Comparison of ENCODE assay signal across 8 cellular contexts in the genomic region with DNA sequence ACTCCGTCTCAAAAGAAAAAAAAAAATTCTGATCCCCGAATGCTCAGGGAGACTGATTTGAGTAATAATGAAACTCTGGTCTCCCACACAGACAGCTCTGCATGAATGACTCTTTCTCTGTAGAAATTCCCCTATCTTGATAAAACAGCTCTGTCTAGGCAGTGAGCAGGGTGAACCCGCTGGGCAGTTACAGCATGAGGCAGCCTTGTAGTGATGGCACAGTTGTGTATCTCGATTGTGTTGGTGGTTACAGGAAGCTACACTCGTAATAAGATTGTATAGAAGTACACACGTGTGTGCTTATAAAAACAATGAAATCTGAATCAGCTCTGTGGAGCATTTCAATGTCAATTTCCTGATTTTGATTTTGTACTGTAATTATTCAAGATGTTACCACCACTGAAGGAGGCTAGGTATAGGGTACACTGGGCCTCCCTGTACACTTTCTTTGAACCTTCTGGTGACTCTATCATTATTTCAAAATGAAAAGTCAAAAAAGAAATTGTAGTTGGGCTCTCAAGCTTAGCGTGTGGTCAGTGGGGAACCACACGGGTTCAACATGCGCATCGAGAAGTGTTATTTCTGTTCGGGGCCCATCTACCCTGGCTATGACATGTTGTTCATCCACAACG. TPM values are rescaled to one million over a fixed set of nuclear protein-coding genes. Genes with fewer than 3 reads are reported as not detected.
DNase-seq lines count a peak whose midpoint lies in the region; ATAC-seq and TF ChIP-seq lines count a peak whose summit lies in the region.

No MANE protein-coding gene starts in this region.

- H3K36me3 Mint-ChIP-seq in activated T-cell treated with anti-CD3 and anti-CD28 coated beads, Interleukin-2, amount 50 U/mL, for 4 hours (ENCODE audit: insufficient read depth), result no peaks in the 10 kb centered on the region

- intact Hi-C loops in Right ventricle myocardium superior (cut with DNase I) (no loop called here), left colon (cut with DNase I, micrococcal nuclease) (no loop called here)

- ATAC-seq in GM19395 (IDR thresholded peaks at IDR 0.05; ENCODE audit: unreplicated experiment), result peak; percentile 86
- peak; percentile 81 for ATAC-seq in HG03045 (IDR thresholded peaks at IDR 0.05; ENCODE audit: unreplicated experiment)
- ATAC-seq in activated T-cell treated with anti-CD3 and anti-CD28 coated beads, Interleukin-2, amount 50 U/mL, for 4 hours, result peak; percentile 87 to 88
- ATAC-seq in Right ventricle myocardium superior (ENCODE audit: poor library complexity), result no peak
- no peak for ATAC-seq in left colon
- ATAC-seq in SK-N-SH treated with all-trans-retinoic acid at 6 μM for 48 hours, result no peak

- H3K4me3 Mint-ChIP-seq in activated T-cell treated with anti-CD3 and anti-CD28 coated beads, Interleukin-2, amount 50 U/mL, for 4 hours, result no peak overlapping the region

- H3K9me3 Mint-ChIP-seq in activated T-cell treated with anti-CD3 and anti-CD28 coated beads, Interleukin-2, amount 50 U/mL, for 4 hours, result peaks cover 3% of the 10 kb centered on the region

- no peak for DNase-seq in activated T-cell treated with anti-CD3 and anti-CD28 coated beads, Interleukin-2, amount 50 U/mL, for 4 hours
- DNase-seq in stimulated activated CD4-positive, alpha-beta T cell treated with anti-CD3 and anti-CD28 coated beads, Interleukin-4, amount 100 ng/mL, for 4 hours, result peak; percentile 21 to 27
- DNase-seq in Right ventricle myocardium superior (no peak), left colon (no peak), DMS79 (lab: John Stamatoyannopoulos, UW) (no peak)

- H3K27me3 Mint-ChIP-seq in activated T-cell treated with anti-CD3 and anti-CD28 coated beads, Interleukin-2, amount 50 U/mL, for 4 hours (ENCODE audit: low read depth), result peaks cover 19% of the 10 kb centered on the region

- H3K4me1 Mint-ChIP-seq in activated T-cell treated with anti-CD3 and anti-CD28 coated beads, Interleukin-2, amount 50 U/mL, for 4 hours (ENCODE audit: low read depth), result peaks cover 30% of the 10 kb centered on the region

TF ChIP-seq in SK-N-SH treated with all-trans-retinoic acid at 6 μM for 48 hours, 23 proteins besides CTCF, POLR2A, EP300 and RAD21:
- TF ChIP-seq PPARA (CRISPR knock-in tag; IDR thresholded peaks at IDR 0.05; ENCODE audit: borderline replicate concordance) (no peak), RARB (CRISPR knock-in tag; IDR thresholded peaks at IDR 0.05) (no peak), TSHZ2 (CRISPR knock-in tag; IDR thresholded peaks at IDR 0.05) (no peak), ZNF8 (CRISPR knock-in tag; IDR thresholded peaks at IDR 0.05) (no peak), ZFP3 (CRISPR knock-in tag; IDR thresholded peaks at IDR 0.05) (no peak), ZNF70 (CRISPR knock-in tag; IDR thresholded peaks at IDR 0.05) (no peak), OSR1 (CRISPR knock-in tag; IDR thresholded peaks at IDR 0.05) (no peak), ZNF565 (CRISPR knock-in tag; conservative IDR thresholded peaks at IDR 0.05; ENCODE audit: low read depth) (no peak), CSDC2 (CRISPR knock-in tag; IDR thresholded peaks at IDR 0.05) (no peak)
- TF ChIP-seq, protein P1, sequence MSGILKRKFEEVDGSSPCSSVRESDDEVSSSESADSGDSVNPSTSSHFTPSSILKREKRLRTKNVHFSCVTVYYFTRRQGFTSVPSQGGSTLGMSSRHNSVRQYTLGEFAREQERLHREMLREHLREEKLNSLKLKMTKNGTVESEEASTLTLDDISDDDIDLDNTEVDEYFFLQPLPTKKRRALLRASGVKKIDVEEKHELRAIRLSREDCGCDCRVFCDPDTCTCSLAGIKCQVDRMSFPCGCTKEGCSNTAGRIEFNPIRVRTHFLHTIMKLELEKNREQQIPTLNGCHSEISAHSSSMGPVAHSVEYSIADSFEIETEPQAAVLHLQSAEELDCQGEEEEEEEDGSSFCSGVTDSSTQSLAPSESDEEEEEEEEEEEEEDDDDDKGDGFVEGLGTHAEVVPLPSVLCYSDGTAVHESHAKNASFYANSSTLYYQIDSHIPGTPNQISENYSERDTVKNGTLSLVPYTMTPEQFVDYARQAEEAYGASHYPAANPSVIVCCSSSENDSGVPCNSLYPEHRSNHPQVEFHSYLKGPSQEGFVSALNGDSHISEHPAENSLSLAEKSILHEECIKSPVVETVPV (CRISPR knock-in tag; IDR thresholded peaks at IDR 0.05), result no peak
- TF ChIP-seq, protein P2, sequence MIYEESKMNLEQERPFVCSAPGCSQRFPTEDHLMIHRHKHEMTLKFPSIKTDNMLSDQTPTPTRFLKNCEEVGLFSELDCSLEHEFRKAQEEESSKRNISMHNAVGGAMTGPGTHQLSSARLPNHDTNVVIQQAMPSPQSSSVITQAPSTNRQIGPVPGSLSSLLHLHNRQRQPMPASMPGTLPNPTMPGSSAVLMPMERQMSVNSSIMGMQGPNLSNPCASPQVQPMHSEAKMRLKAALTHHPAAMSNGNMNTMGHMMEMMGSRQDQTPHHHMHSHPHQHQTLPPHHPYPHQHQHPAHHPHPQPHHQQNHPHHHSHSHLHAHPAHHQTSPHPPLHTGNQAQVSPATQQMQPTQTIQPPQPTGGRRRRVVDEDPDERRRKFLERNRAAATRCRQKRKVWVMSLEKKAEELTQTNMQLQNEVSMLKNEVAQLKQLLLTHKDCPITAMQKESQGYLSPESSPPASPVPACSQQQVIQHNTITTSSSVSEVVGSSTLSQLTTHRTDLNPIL (CRISPR knock-in tag; IDR thresholded peaks at IDR 0.05; ENCODE audit: low read depth), result no peak
- TF ChIP-seq, protein P3, sequence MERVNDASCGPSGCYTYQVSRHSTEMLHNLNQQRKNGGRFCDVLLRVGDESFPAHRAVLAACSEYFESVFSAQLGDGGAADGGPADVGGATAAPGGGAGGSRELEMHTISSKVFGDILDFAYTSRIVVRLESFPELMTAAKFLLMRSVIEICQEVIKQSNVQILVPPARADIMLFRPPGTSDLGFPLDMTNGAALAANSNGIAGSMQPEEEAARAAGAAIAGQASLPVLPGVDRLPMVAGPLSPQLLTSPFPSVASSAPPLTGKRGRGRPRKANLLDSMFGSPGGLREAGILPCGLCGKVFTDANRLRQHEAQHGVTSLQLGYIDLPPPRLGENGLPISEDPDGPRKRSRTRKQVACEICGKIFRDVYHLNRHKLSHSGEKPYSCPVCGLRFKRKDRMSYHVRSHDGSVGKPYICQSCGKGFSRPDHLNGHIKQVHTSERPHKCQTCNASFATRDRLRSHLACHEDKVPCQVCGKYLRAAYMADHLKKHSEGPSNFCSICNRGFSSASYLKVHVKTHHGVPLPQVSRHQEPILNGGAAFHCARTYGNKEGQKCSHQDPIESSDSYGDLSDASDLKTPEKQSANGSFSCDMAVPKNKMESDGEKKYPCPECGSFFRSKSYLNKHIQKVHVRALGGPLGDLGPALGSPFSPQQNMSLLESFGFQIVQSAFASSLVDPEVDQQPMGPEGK (CRISPR knock-in tag; IDR thresholded peaks at IDR 0.05; ENCODE audit: borderline replicate concordance), result no peak

RNA-seq across cellular contexts. Expression of gene ATP8B1, which starts 34.9 kb away (rescaled TPM):
- total RNA-seq in activated T-cell treated with anti-CD3 and anti-CD28 coated beads, Interleukin-2, amount 50 U/mL, for 4 hours, result under 1 TPM; 0.13 to 0.22 (median 0.15) TPM
- total RNA-seq in Right ventricle myocardium superior (5.9 TPM), left colon (100 to 1,000 TPM; 248 to 387 TPM)

Comparison
In these comparisons a context has a peak if more than half of its experiments do, and no peak if none do; other contexts are left out.
1. ATAC-seq: peak in GM19395 (single experiment), HG03045 (single experiment) and activated T-cell treated with anti-CD3 and anti-CD28 coated beads, Interleukin-2, amount 50 U/mL, for 4 hours (2 of 2); none in Right ventricle myocardium superior (single experiment), left colon (single experiment) and SK-N-SH treated with all-trans-retinoic acid at 6 μM for 48 hours (single experiment).
2. DNase-seq: peak in stimulated activated CD4-positive, alpha-beta T cell treated with anti-CD3 and anti-CD28 coated beads, Interleukin-4, amount 100 ng/mL, for 4 hours (2 of 2); none in activated T-cell treated with anti-CD3 and anti-CD28 coated beads, Interleukin-2, amount 50 U/mL, for 4 hours (single experiment), Right ventricle myocardium superior (single experiment), left colon (0 of 2) and DMS79 (single experiment).
3. RNA of gene ATP8B1, which starts 34.9 kb away (total RNA-seq): 248 to 387 TPM in left colon; 5.9 TPM in Right ventricle myocardium superior (single experiment) and 0.13 to 0.22 TPM in activated T-cell treated with anti-CD3 and anti-CD28 coated beads, Interleukin-2, amount 50 U/mL, for 4 hours; every median in the first group is over 10 times any median in the second.